ENCODE assay signal across 23 cellular contexts in the genomic region with DNA sequence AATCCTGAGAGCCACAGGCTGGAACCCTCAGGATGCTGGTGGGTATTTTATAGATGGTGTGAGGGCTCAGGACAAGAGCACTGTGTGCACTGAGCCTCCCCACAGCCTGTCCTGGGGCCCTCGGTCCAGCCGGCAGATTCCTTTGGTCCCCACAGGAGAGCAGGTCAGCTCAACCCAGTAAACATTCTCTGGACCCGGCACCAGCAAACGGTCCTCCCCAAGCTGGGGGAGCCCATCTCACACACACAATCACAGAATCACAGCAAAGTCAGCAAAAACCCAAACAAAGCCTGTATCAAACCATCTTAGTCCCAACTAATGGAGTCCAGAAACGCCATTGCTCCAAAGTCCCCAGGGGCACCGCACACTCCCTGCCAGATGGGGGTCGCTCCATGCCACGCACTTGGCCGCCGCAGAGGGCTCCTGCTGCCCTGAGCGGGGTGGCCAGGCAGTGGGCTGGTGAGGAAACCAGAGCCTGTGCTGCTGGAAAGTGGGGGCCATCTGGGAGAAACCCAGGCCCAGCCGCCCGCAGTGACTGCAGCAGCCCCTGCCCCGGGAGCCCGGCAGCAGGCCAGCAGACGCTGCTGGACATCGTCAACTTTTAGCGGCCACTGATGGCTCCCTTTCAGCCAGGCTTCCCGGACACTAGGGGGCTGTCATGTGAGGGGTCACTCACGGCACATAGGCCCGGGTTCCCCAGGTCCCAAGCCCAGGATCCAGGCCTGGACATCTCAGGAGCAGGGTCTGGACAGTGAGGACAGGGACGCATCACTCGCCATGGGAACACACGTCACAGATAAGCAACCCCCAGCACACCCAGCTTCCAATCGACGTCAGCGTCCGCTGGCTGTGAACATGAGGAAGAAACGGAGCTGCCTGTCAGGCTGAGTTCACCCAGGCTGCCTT. TPM values are rescaled to one million over a fixed set of nuclear protein-coding genes. Genes with fewer than 3 reads are reported as not detected.
DNase-seq lines count a peak whose midpoint lies in the region; ATAC-seq and TF ChIP-seq lines count a peak whose summit lies in the region.
"Had no signal": no experiment of that assay in that cellular context is flagged by ENCODE, and none has a peak within 500 bp of the region (broad histone marks: within the 10 kb centered on the region; RNA-seq: fewer than 3 reads in every experiment).

No MANE protein-coding gene starts in this region.

- 47% methylated on average over 29 of the region's 29 CpGs for WGBS in right cardiac atrium
- WGBS in prostate gland = 81% methylated on average over 29 of the region's 29 CpGs

- H3K4me2 ChIP-seq in osteoblast (ENCODE audit: insufficient read depth, low read length) = no peak overlapping the region

- H3K9me3 Mint-ChIP-seq in mesothelial cell of epicardium = no peaks in the 10 kb centered on the region
- H3K9me3 Mint-ChIP-seq: activated naive CD8-positive, alpha-beta T cell treated with anti-CD3 and anti-CD28 coated beads, Interleukin-2, amount 10 ng/mL, durations not matched to agents 7 days and 5 days; CD4-positive, CD25-positive, alpha-beta regulatory T cell; nephron; T-helper 2 cell treated with Interferon-gamma antibody and Interleukin-4, amounts not matched to agents 5 μg/mL and 100 μg/mL, for 36 hours had no signal

- no peak for TF ChIP-seq POLR2A in prostate gland (IDR thresholded peaks at IDR 0.05)

- H3K4me1 ChIP-seq in right cardiac atrium (ENCODE audit: control insufficient read depth, insufficient read depth, low read length) (no peaks in the 10 kb centered on the region), osteoblast (ENCODE audit: insufficient read depth, low read length) (no peaks in the 10 kb centered on the region), prostate gland (replicated peaks) (no peaks in the 10 kb centered on the region)
- H3K4me1 ChIP-seq: pancreas had no signal

- H3K79me2 ChIP-seq in osteoblast (ENCODE audit: insufficient read depth, low read length) = no peaks in the 10 kb centered on the region

- TF ChIP-seq CTCF in fibroblast of pulmonary artery (IDR thresholded peaks at IDR 0.05; ENCODE audit: low read length, missing control alignments) = peak; percentile 6
- no peak for TF ChIP-seq CTCF in osteoblast (IDR thresholded peaks at IDR 0.05; ENCODE audit: extremely low read depth, low read depth, low read length)
- TF ChIP-seq CTCF in prostate gland (IDR thresholded peaks at IDR 0.05) = no peak
- TF ChIP-seq CTCF in mesothelial cell of epicardium (IDR thresholded peaks at IDR 0.05; ENCODE audit: unreplicated experiment) = no peak

- H3K4me3 Mint-ChIP-seq in mesothelial cell of epicardium = no peak overlapping the region
- H3K4me3 Mint-ChIP-seq: activated CD4-positive, alpha-beta T cell treated with anti-CD3 and anti-CD28 coated beads for 36 hours; activated naive CD8-positive, alpha-beta T cell treated with anti-CD3 and anti-CD28 coated beads, Interleukin-2, amount 10 ng/mL, durations not matched to agents 7 days and 5 days; CD4-positive, CD25-positive, alpha-beta regulatory T cell; nephron; T-helper 2 cell treated with Interferon-gamma antibody and Interleukin-4, amounts not matched to agents 5 μg/mL and 100 μg/mL, for 36 hours had no signal

- H3K36me3 ChIP-seq in osteoblast (ENCODE audit: insufficient read depth, low read length) (no peaks in the 10 kb centered on the region), prostate gland (no peaks in the 10 kb centered on the region)
- H3K36me3 ChIP-seq: pancreas had no signal

- ATAC-seq in SK-N-SH treated with all-trans-retinoic acid at 6 μM for 48 hours (peak; percentile 48), right cardiac atrium (peak; percentile 72 to 89)
- ATAC-seq: activated CD4-positive, alpha-beta T cell treated with anti-CD3 and anti-CD28 coated beads for 36 hours had no signal

- H3K27ac ChIP-seq in right cardiac atrium (ENCODE audit: low read length) (no peak overlapping the region), osteoblast (ENCODE audit: low read depth, low read length) (no peak overlapping the region), prostate gland (no peak overlapping the region)
- H3K27ac ChIP-seq: epithelial cell of prostate, GM23248, HL-60, pancreas, RWPE1 had no signal

- no peaks in the 10 kb centered on the region for H3K27me3 Mint-ChIP-seq in mesothelial cell of epicardium (ENCODE audit: low read depth)
- H3K27me3 Mint-ChIP-seq: activated CD4-positive, alpha-beta T cell treated with anti-CD3 and anti-CD28 coated beads for 36 hours; activated naive CD8-positive, alpha-beta T cell treated with anti-CD3 and anti-CD28 coated beads, Interleukin-2, amount 10 ng/mL, durations not matched to agents 7 days and 5 days; CD4-positive, CD25-positive, alpha-beta regulatory T cell had no signal

- H2AFZ ChIP-seq in osteoblast (ENCODE audit: low read length) = no peak overlapping the region
- H2AFZ ChIP-seq: GM23248 had no signal

- H3K27ac Mint-ChIP-seq in mesothelial cell of epicardium = no peak overlapping the region
- H3K27ac Mint-ChIP-seq: activated CD4-positive, alpha-beta T cell treated with anti-CD3 and anti-CD28 coated beads for 36 hours; activated naive CD8-positive, alpha-beta T cell treated with anti-CD3 and anti-CD28 coated beads, Interleukin-2, amount 10 ng/mL, durations not matched to agents 7 days and 5 days; T-helper 2 cell treated with Interferon-gamma antibody and Interleukin-4, amounts not matched to agents 5 μg/mL and 100 μg/mL, for 36 hours had no signal

- H3K27me3 ChIP-seq in right cardiac atrium (ENCODE audit: control insufficient read depth, insufficient read depth) (no peaks in the 10 kb centered on the region), osteoblast (ENCODE audit: insufficient read depth, low read length) (no peaks in the 10 kb centered on the region), prostate gland (replicated peaks; ENCODE audit: insufficient read depth) (no peaks in the 10 kb centered on the region)
- H3K27me3 ChIP-seq: pancreas had no signal

- no peak overlapping the region for H3K4me3 ChIP-seq in fibroblast of pulmonary artery (replicated peaks; ENCODE audit: low read depth, low read length)
- H3K4me3 ChIP-seq in right cardiac atrium (ENCODE audit: low read length) = no peak overlapping the region
- no peak overlapping the region for H3K4me3 ChIP-seq in osteoblast (ENCODE audit: insufficient read depth, low read length)
- no peak overlapping the region for H3K4me3 ChIP-seq in prostate gland
- H3K4me3 ChIP-seq: GM23248, pancreas had no signal

- H3K9me3 ChIP-seq in right cardiac atrium (ENCODE audit: control insufficient read depth, low read length) (no peaks in the 10 kb centered on the region), osteoblast (ENCODE audit: low read depth, low read length) (no peaks in the 10 kb centered on the region), prostate gland (no peaks in the 10 kb centered on the region)
- H3K9me3 ChIP-seq: pancreas had no signal

- no peaks in the 10 kb centered on the region for H3K36me3 Mint-ChIP-seq in mesothelial cell of epicardium
- H3K36me3 Mint-ChIP-seq: activated naive CD8-positive, alpha-beta T cell treated with anti-CD3 and anti-CD28 coated beads, Interleukin-2, amount 10 ng/mL, durations not matched to agents 7 days and 5 days; CD4-positive, CD25-positive, alpha-beta regulatory T cell had no signal

- H4K20me1 ChIP-seq in osteoblast (ENCODE audit: insufficient read depth, low read length) = no peaks in the 10 kb centered on the region

- peak; percentile 72 for DNase-seq in fibroblast of pulmonary artery (ENCODE audit: low read depth)
- peak; percentile 82 to 88 (median 83) for DNase-seq in right cardiac atrium
- peak; percentile 79 for DNase-seq in osteoblast (ENCODE audit: insufficient read length, low spot score, missing footprints)
- no peak for DNase-seq in globus pallidus (ENCODE audit: low spot score)
- no peak for DNase-seq in prostate gland (ENCODE audit: low spot score)
- DNase-seq in mesothelial cell of epicardium (ENCODE audit: low spot score in 2 of 2, unreplicated experiment in 2 of 2) = no peak
- DNase-seq: activated CD4-positive, alpha-beta T cell treated with anti-CD3 and anti-CD28 coated beads for 36 hours; activated CD8-positive, alpha-beta memory T cell treated with anti-CD3 and anti-CD28 coated beads for 24 hours; activated gamma-delta T cell; activated naive CD8-positive, alpha-beta T cell treated with anti-CD3 and anti-CD28 coated beads, Interleukin-2, amount 10 ng/mL, durations not matched to agents 7 days and 5 days; CD4-positive, CD25-positive, alpha-beta regulatory T cell; GM23248; Kasumi-1; midbrain; NCI-H446 treated with DMSO at 0.1 percent for 48 hours; stimulated activated naive CD4-positive, alpha-beta T cell had no signal

- intact Hi-C loops in right cardiac atrium (cut with DNase I) (no loop called here), prostate gland (cut with DNase I) (no loop called here)

- H3K4me1 Mint-ChIP-seq in mesothelial cell of epicardium = no peaks in the 10 kb centered on the region
- H3K4me1 Mint-ChIP-seq: activated CD4-positive, alpha-beta T cell treated with anti-CD3 and anti-CD28 coated beads for 36 hours; activated naive CD8-positive, alpha-beta T cell treated with anti-CD3 and anti-CD28 coated beads, Interleukin-2, amount 10 ng/mL, durations not matched to agents 7 days and 5 days; CD4-positive, CD25-positive, alpha-beta regulatory T cell had no signal

TF ChIP-seq in SK-N-SH treated with all-trans-retinoic acid at 6 μM for 48 hours, 23 proteins besides CTCF, POLR2A, EP300 and RAD21:
- TF ChIP-seq ESRRG (CRISPR knock-in tag; IDR thresholded peaks at IDR 0.05) = no peak
- TF ChIP-seq TCF4 (CRISPR knock-in tag; IDR thresholded peaks at IDR 0.05; ENCODE audit: borderline replicate concordance) = peak; percentile 87; the same call in 1 of the 2 replicates
- peak; percentile 7; the same call in 1 of the 2 replicates for TF ChIP-seq ZFP30 (CRISPR knock-in tag; IDR thresholded peaks at IDR 0.05)
- TF ChIP-seq ZFP3 (CRISPR knock-in tag; IDR thresholded peaks at IDR 0.05) = peak; percentile 28; the same call in 1 of the 2 replicates

RNA-seq across cellular contexts. Expression of gene DPYSL4, which starts 52.6 kb away (rescaled TPM):
- total RNA-seq in right cardiac atrium (10 to 100 TPM in 1 of 4 donors, 1 to 10 TPM in 3; 1.9 to 13.8 (median 5.6) TPM), osteoblast (0.72 and 2.4 TPM in 2 replicates), prostate gland (10 to 100 TPM in 1 of 2 donors, 1 to 10 TPM in 1; 4.1 to 22.6 TPM), mesothelial cell of epicardium (13.1 to 18.6 TPM (median 14.4 TPM) in 3 replicates)
- 11.0 TPM for polyA plus RNA-seq in right cardiac atrium

Comparison
In these comparisons a context has a peak if more than half of its experiments do, and no peak if none do; other contexts are left out.
1. DNase-seq: peak in fibroblast of pulmonary artery (single experiment), right cardiac atrium (3 of 3) and osteoblast (single experiment); none in globus pallidus (single experiment), prostate gland (single experiment) and mesothelial cell of epicardium (0 of 2).